In genomic region chr6:13421425-13422057, GRCh38 we compare ENCODE assay signal across 12 cellular contexts.
A peak's percentile ranks its signal among the peaks of the same experiment; 100 is the strongest.
DNase-seq lines count a peak whose midpoint lies in the region; ATAC-seq and TF ChIP-seq lines count a peak whose summit lies in the region.
"Had no signal": no experiment of that assay in that cellular context is flagged by ENCODE, and none has a peak within 500 bp of the region (broad histone marks: within the 10 kb centered on the region; RNA-seq: fewer than 3 reads in every experiment).

No MANE protein-coding gene starts in this region.

- intact Hi-C loops in left ventricle myocardium superior (cut with micrococcal nuclease): no loop called here

- H3K27ac ChIP-seq in right atrium auricular region: peak overlapping the region; percentile 78 to 91
- H3K27ac ChIP-seq: KMS-11 had no signal

- peak overlapping the region; percentile 71 for H3K27ac Mint-ChIP-seq in nephron progenitor cell

- TF ChIP-seq CTCF in right atrium auricular region (IDR thresholded peaks at IDR 0.05) (no peak), nephron progenitor cell (IDR thresholded peaks at IDR 0.05) (no peak)

- ATAC-seq in left ventricle myocardium superior (no peak), HG03025 (IDR thresholded peaks at IDR 0.05; ENCODE audit: low FRiP score, unreplicated experiment) (no peak)
- ATAC-seq: activated naive CD8-positive, alpha-beta T cell treated with anti-CD3 and anti-CD28 coated beads, Interleukin-2, amount 50 U/mL, for 24 hours had no signal

- H3K4me1 Mint-ChIP-seq in nephron progenitor cell: peaks cover 57% of the 10 kb centered on the region

- no peak overlapping the region for H3K4me3 Mint-ChIP-seq in nephron progenitor cell
- H3K4me3 Mint-ChIP-seq: activated naive CD8-positive, alpha-beta T cell treated with anti-CD3 and anti-CD28 coated beads, Interleukin-2, amount 50 U/mL, for 24 hours had no signal

- H3K4me3 ChIP-seq in right atrium auricular region: no peak overlapping the region
- H3K4me3 ChIP-seq: Peyer's patch had no signal

- DNase-seq in right atrium auricular region (ENCODE audit: low spot score) (no peak), left ventricle myocardium superior (no peak), foreskin melanocyte (peak; percentile 61), nephron progenitor cell (no peak), NCI-H774 (lab: John Stamatoyannopoulos, UW) (no peak), DMS53 (lab: John Stamatoyannopoulos, UW) (no peak), NCI-H1048 (lab: John Stamatoyannopoulos, UW) (no peak)
- DNase-seq: activated naive CD8-positive, alpha-beta T cell treated with anti-CD3 and anti-CD28 coated beads, Interleukin-2, amount 50 U/mL, for 24 hours; effector memory CD4-positive, alpha-beta T cell; Peyer's patch had no signal

- no peaks in the 10 kb centered on the region for H3K36me3 Mint-ChIP-seq in nephron progenitor cell (ENCODE audit: low read depth)

- no peaks in the 10 kb centered on the region for H3K9me3 Mint-ChIP-seq in nephron progenitor cell
- H3K9me3 Mint-ChIP-seq: activated naive CD8-positive, alpha-beta T cell treated with anti-CD3 and anti-CD28 coated beads, Interleukin-2, amount 50 U/mL, for 24 hours had no signal

- no peaks in the 10 kb centered on the region for H3K36me3 ChIP-seq in right atrium auricular region
- H3K36me3 ChIP-seq: Peyer's patch had no signal

- H3K9me3 ChIP-seq in right atrium auricular region: no peaks in the 10 kb centered on the region
- H3K9me3 ChIP-seq: Peyer's patch had no signal

- H3K27me3 ChIP-seq in right atrium auricular region: no peaks in the 10 kb centered on the region
- H3K27me3 ChIP-seq: Peyer's patch had no signal

- peaks cover 0 to 100% of the 10 kb centered on the region in 2 donors for H3K4me1 ChIP-seq in right atrium auricular region

- peaks cover 3% of the 10 kb centered on the region for H3K27me3 Mint-ChIP-seq in nephron progenitor cell (ENCODE audit: low read depth, poor library complexity)
- H3K27me3 Mint-ChIP-seq: activated naive CD8-positive, alpha-beta T cell treated with anti-CD3 and anti-CD28 coated beads, Interleukin-2, amount 50 U/mL, for 24 hours had no signal
